ENCODE assay signal across 13 cellular contexts in the genomic region with DNA sequence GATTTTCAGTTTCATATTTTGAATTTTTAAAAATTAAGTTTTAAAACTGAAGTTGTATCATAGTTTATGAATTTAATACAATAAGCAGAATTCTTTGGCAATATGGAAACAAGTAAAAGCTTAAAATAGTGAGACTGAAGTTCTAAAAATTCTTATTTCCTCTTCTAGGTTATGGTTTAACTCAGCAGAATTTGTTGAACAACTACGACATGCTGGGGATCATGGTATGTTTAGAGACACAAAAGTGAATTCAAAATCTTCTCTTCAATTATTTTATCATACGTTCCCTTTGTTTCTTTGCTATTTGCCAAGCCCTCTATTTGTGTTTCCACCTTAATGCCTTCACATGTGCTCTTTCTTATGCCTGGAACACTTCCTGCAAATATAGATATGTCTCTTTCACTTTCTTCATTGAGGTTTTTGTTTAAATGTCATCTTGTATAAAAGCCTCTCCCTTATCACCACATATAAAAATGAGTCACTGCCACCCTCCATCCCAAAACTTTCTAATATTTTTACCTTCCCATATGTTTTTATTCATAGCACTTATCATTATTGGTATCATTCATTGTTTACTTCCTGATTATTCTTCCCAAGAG. TPM values are rescaled to one million over a fixed set of nuclear protein-coding genes. Genes with fewer than 3 reads are reported as not detected.
DNase-seq lines count a peak whose midpoint lies in the region; ATAC-seq and TF ChIP-seq lines count a peak whose summit lies in the region.
"Had no signal": no experiment of that assay in that cellular context is flagged by ENCODE, and none has a peak within 500 bp of the region (broad histone marks: within the 10 kb centered on the region; RNA-seq: fewer than 3 reads in every experiment).

No MANE protein-coding gene starts in this region.

- no peaks in the 10 kb centered on the region for H3K9me3 ChIP-seq in MM.1S (replicated peaks; ENCODE audit: insufficient read depth, low read length)
- no peaks in the 10 kb centered on the region for H3K9me3 ChIP-seq in BE2C

- H2AFZ ChIP-seq in MM.1S (ENCODE audit: low read length) = peak overlapping the region; percentile 23; the same call in 1 of the 2 replicates

- no peak for TF ChIP-seq CTCF in GM12865 (IDR thresholded peaks at IDR 0.05; ENCODE audit: insufficient read depth, low read depth, low read length, missing control alignments)
- TF ChIP-seq CTCF in MM.1S (IDR thresholded peaks at IDR 0.05; ENCODE audit: low read length) = no peak
- TF ChIP-seq CTCF in BE2C (IDR thresholded peaks at IDR 0.05; ENCODE audit: low read depth, low read length) = no peak

- no peaks in the 10 kb centered on the region for H4K20me1 ChIP-seq in MM.1S (ENCODE audit: insufficient read depth, low read length)
- H4K20me1 ChIP-seq: BLaER1 had no signal

- H3K4me3 ChIP-seq in GM12865 (ENCODE audit: low read depth, low read length) (peak overlapping the region; percentile 11; the same call in 1 of the 2 replicates), MM.1S (ENCODE audit: low read length) (no peak overlapping the region), BE2C (ENCODE audit: low read depth, low read length) (no peak overlapping the region)
- H3K4me3 ChIP-seq: BLaER1, cardiac muscle cell, lung had no signal

- no peak overlapping the region for H3K9ac ChIP-seq in MM.1S (ENCODE audit: low read length)
- H3K9ac ChIP-seq: BLaER1 had no signal

- no peak overlapping the region for H3K27ac ChIP-seq in MM.1S (ENCODE audit: low read length)
- H3K27ac ChIP-seq: BLaER1, cardiac muscle cell had no signal

- ATAC-seq in GM21717 (IDR thresholded peaks at IDR 0.05; ENCODE audit: unreplicated experiment) (peak; percentile 67), left colon (peak; percentile 64), GM21825 (IDR thresholded peaks at IDR 0.05; ENCODE audit: unreplicated experiment) (no peak), GM19035 (IDR thresholded peaks at IDR 0.05; ENCODE audit: unreplicated experiment) (no peak)

- peak; percentile 15 for DNase-seq in GM12865 (ENCODE audit: low read depth)
- no peak for DNase-seq in MM.1S
- no peak for DNase-seq in left colon
- no peak for DNase-seq in BE2C
- no peak for DNase-seq in COLO829 (ENCODE audit: low spot score)
- DNase-seq: foreskin melanocyte had no signal

- no peaks in the 10 kb centered on the region for H3K9me2 ChIP-seq in MM.1S (replicated peaks; ENCODE audit: insufficient read depth, low read length)

- H3F3A ChIP-seq in MM.1S (ENCODE audit: insufficient read depth, low read length) = no peaks in the 10 kb centered on the region; the same call in 1 of the 2 replicates

- no peaks in the 10 kb centered on the region for H3K27me3 ChIP-seq in MM.1S (replicated peaks; ENCODE audit: insufficient read depth, low read length)
- no peaks in the 10 kb centered on the region for H3K27me3 ChIP-seq in BE2C
- H3K27me3 ChIP-seq: BLaER1, cardiac muscle cell had no signal

- H3K4me2 ChIP-seq in MM.1S (ENCODE audit: low read depth, low read length) = peak overlapping the region; percentile 37; the same call in 1 of the 2 replicates
- H3K4me2 ChIP-seq: BLaER1 had no signal

- H3K4me1 ChIP-seq in MM.1S (ENCODE audit: low read length) (peaks cover 9% of the 10 kb centered on the region; the same call in 1 of the 2 replicates), BE2C (peaks cover 5% of the 10 kb centered on the region; the same call in 1 of the 2 replicates)

- intact Hi-C loops in left colon (cut with DNase I, micrococcal nuclease) = no loop called here

- H3K36me3 ChIP-seq in MM.1S (replicated peaks; ENCODE audit: insufficient read depth, low read length) (no peaks in the 10 kb centered on the region), BE2C (no peaks in the 10 kb centered on the region)
- H3K36me3 ChIP-seq: BLaER1, cardiac muscle cell had no signal

- no peaks in the 10 kb centered on the region for H3K79me2 ChIP-seq in MM.1S (ENCODE audit: low read length)

RNA-seq across cellular contexts. Expression of gene SUCNR1, which starts 6.3 kb away (rescaled TPM):
- under 1 TPM; 0.15 to 0.47 TPM for total RNA-seq in left colon
- not detected for polyA plus RNA-seq in BE2C (2012; ENCODE audit: insufficient read depth, insufficient read length, low read depth)
- total RNA-seq: cardiac muscle cell, MCF 10A had no signal
- polyA plus RNA-seq: cardiac muscle cell had no signal

Comparison
In these comparisons a context has a peak if more than half of its experiments do, and no peak if none do; other contexts are left out.
1. ATAC-seq: peak in GM21717 (single experiment) and left colon (single experiment); none in GM21825 (single experiment) and GM19035 (single experiment).